In the genomic region with DNA sequence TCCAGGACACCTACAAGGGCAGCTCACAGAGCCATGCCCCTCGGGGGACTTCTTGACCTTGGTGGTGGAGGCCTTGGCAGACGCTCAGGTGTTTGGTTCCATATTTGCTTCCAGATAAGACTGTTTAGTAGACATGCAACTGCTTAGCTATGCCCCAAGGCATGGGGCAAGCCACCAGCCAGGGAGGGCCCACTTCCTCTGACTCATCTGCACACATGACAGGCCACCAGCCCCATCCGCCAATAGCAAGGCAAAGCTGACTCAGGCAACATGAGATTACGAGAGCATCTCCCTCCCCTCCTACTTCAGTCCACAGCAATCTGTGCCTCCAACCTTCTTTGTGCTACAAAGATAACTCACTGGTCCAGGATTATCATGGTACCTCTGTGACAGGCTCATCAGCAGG, we compare ENCODE assay signal across 11 cellular contexts. TPM values are rescaled to one million over a fixed set of nuclear protein-coding genes. Genes with fewer than 3 reads are reported as not detected.
DNase-seq lines count a peak whose midpoint lies in the region; ATAC-seq and TF ChIP-seq lines count a peak whose summit lies in the region.
"Had no signal": no experiment of that assay in that cellular context is flagged by ENCODE, and none has a peak within 500 bp of the region (broad histone marks: within the 10 kb centered on the region; RNA-seq: fewer than 3 reads in every experiment).

No MANE protein-coding gene starts in this region.

- H3K27ac Mint-ChIP-seq in naive thymus-derived CD4-positive, alpha-beta T cell = no peak overlapping the region
- no peak overlapping the region for H3K27ac Mint-ChIP-seq in stimulated activated memory B cell treated with anti-CD40 and anti-IgM and Interleukin-4, amounts not matched to agents 10 μg/mL and 1 μg/mL and 100 μg/mL, for 72 hours

- H3K27me3 ChIP-seq in DND-41 (ENCODE audit: insufficient read depth, low read length, poor library complexity) = peaks cover 3% of the 10 kb centered on the region
- no peaks in the 10 kb centered on the region for H3K27me3 ChIP-seq in Loucy (ENCODE audit: insufficient read depth, low read length, poor library complexity, severe bottlenecking)
- no peaks in the 10 kb centered on the region for H3K27me3 ChIP-seq in adrenal gland
- no peaks in the 10 kb centered on the region for H3K27me3 ChIP-seq in naive thymus-derived CD4-positive, alpha-beta T cell (ENCODE audit: control insufficient read depth in 2 of 2, insufficient read depth in 2 of 2, low read length in 2 of 2)

- H3K9ac ChIP-seq in DND-41 (ENCODE audit: low read depth, low read length) (no peak overlapping the region), Loucy (ENCODE audit: low read depth, low read length, poor library complexity, severe bottlenecking) (no peak overlapping the region)

- TF ChIP-seq POLR2A in adrenal gland (IDR thresholded peaks at IDR 0.05) = no peak

- no peak for TF ChIP-seq CTCF in DND-41 (IDR thresholded peaks at IDR 0.05; ENCODE audit: borderline replicate concordance, extremely low read depth, low read length, poor library complexity, severe bottlenecking)
- TF ChIP-seq CTCF in Loucy (conservative IDR thresholded peaks at IDR 0.05; ENCODE audit: low read length) = no peak
- TF ChIP-seq CTCF in adrenal gland (IDR thresholded peaks at IDR 0.05) = no peak

- H3K27ac ChIP-seq in DND-41 (ENCODE audit: low read length) (no peak overlapping the region), adrenal gland (no peak overlapping the region)
- H3K27ac ChIP-seq in naive thymus-derived CD4-positive, alpha-beta T cell (ENCODE audit: low read depth, low read length) = no peak overlapping the region

- no peak overlapping the region for H3K4me3 Mint-ChIP-seq in naive thymus-derived CD4-positive, alpha-beta T cell
- no peak overlapping the region for H3K4me3 Mint-ChIP-seq in stimulated activated memory B cell treated with anti-CD40 and anti-IgM and Interleukin-4, amounts not matched to agents 10 μg/mL and 1 μg/mL and 100 μg/mL, for 72 hours

- no peaks in the 10 kb centered on the region for H3F3A ChIP-seq in Loucy (ENCODE audit: low read depth)

- no peaks in the 10 kb centered on the region for H3K36me3 ChIP-seq in DND-41 (ENCODE audit: insufficient read depth, low read length)
- H3K36me3 ChIP-seq in Loucy (ENCODE audit: insufficient read depth, low read length) = no peaks in the 10 kb centered on the region
- H3K36me3 ChIP-seq in adrenal gland (replicated peaks in 1 of 2) = no peaks in the 10 kb centered on the region
- no peaks in the 10 kb centered on the region for H3K36me3 ChIP-seq in naive thymus-derived CD4-positive, alpha-beta T cell (ENCODE audit: control insufficient read depth in 2 of 3, insufficient read depth in 3 of 3, low read length in 3 of 3)

- intact Hi-C loops in adrenal gland (cut with DNase I) = no loop called here
- intact Hi-C loops in naive thymus-derived CD4-positive, alpha-beta T cell (cut with micrococcal nuclease) = no loop called here

- H3K4me2 ChIP-seq in DND-41 (ENCODE audit: insufficient read depth, low read length) (no peak overlapping the region), Loucy (ENCODE audit: low read depth, low read length, poor library complexity, severe bottlenecking) (peak overlapping the region; percentile 9)

- no peaks in the 10 kb centered on the region for H3K9me2 ChIP-seq in Loucy (replicated peaks; ENCODE audit: low read depth, low read length)

- no peaks in the 10 kb centered on the region for H3K79me2 ChIP-seq in DND-41 (ENCODE audit: insufficient read depth, low read length)
- H3K79me2 ChIP-seq in Loucy (ENCODE audit: insufficient read depth, low read length) = no peaks in the 10 kb centered on the region

- CTCF ChIA-PET in naive thymus-derived CD4-positive, alpha-beta T cell (lab: Charles Lee) = no interaction called here

- H3K27me3 Mint-ChIP-seq in naive thymus-derived CD4-positive, alpha-beta T cell = no peaks in the 10 kb centered on the region
- H3K27me3 Mint-ChIP-seq in stimulated activated memory B cell treated with anti-CD40 and anti-IgM and Interleukin-4, amounts not matched to agents 10 μg/mL and 1 μg/mL and 100 μg/mL, for 72 hours = no peaks in the 10 kb centered on the region

- POLR2A ChIA-PET in naive thymus-derived CD4-positive, alpha-beta T cell (lab: Charles Lee) = no interaction called here

- H3K9me3 Mint-ChIP-seq in naive thymus-derived CD4-positive, alpha-beta T cell = no peaks in the 10 kb centered on the region
- H3K9me3 Mint-ChIP-seq in stimulated activated memory B cell treated with anti-CD40 and anti-IgM and Interleukin-4, amounts not matched to agents 10 μg/mL and 1 μg/mL and 100 μg/mL, for 72 hours = no peaks in the 10 kb centered on the region

- no peak overlapping the region for H2AFZ ChIP-seq in DND-41 (ENCODE audit: low read depth, low read length)
- H2AFZ ChIP-seq in Loucy (ENCODE audit: low read length) = peak overlapping the region; percentile 30

- DNase-seq in DND-41 (peak; percentile 14), adrenal gland (peak in 6 of 7 donors; percentile 32 to 63 (median 50)), DMS153 (lab: John Stamatoyannopoulos, UW) (no peak)
- no peak for DNase-seq in naive thymus-derived CD4-positive, alpha-beta T cell
- DNase-seq: activated CD4-positive, alpha-beta T cell treated with anti-CD3 and anti-CD28 coated beads, Interleukin-2, amount 50 U/mL, for 1 hour; cortex of kidney had no signal

- no peaks in the 10 kb centered on the region for H3K9me3 ChIP-seq in DND-41 (ENCODE audit: insufficient read depth, low read length, severe bottlenecking)
- H3K9me3 ChIP-seq in Loucy (ENCODE audit: insufficient read depth, low read depth, low read length) = no peaks in the 10 kb centered on the region
- H3K9me3 ChIP-seq in adrenal gland (replicated peaks in 1 of 3) = no peaks in the 10 kb centered on the region
- no peaks in the 10 kb centered on the region for H3K9me3 ChIP-seq in naive thymus-derived CD4-positive, alpha-beta T cell (ENCODE audit: control insufficient read depth in 2 of 3, low read length in 3 of 3)

- ATAC-seq in DND-41 (ENCODE audit: insufficient read depth, low read depth) (peak; percentile 68), GM19455 (IDR thresholded peaks at IDR 0.05; ENCODE audit: unreplicated experiment) (no peak), HG02852 (IDR thresholded peaks at IDR 0.05; ENCODE audit: unreplicated experiment) (no peak)
- ATAC-seq in naive thymus-derived CD4-positive, alpha-beta T cell = peak; percentile 52
- ATAC-seq in stimulated activated memory B cell treated with anti-CD40 and anti-IgM and Interleukin-4, amounts not matched to agents 10 μg/mL and 1 μg/mL and 100 μg/mL, for 72 hours = no peak

- H3K4me3 ChIP-seq in DND-41 (ENCODE audit: low read depth in 1 of 2, low read length in 2 of 2) (no peak overlapping the region), Loucy (ENCODE audit: low read length, poor library complexity, severe bottlenecking) (no peak overlapping the region), adrenal gland (no peak overlapping the region)
- H3K4me3 ChIP-seq in naive thymus-derived CD4-positive, alpha-beta T cell (ENCODE audit: low read length) = no peak overlapping the region
- H3K4me3 ChIP-seq: lung had no signal

- H4K20me1 ChIP-seq in DND-41 (ENCODE audit: insufficient read depth, low read length) = no peaks in the 10 kb centered on the region
- H4K20me1 ChIP-seq in Loucy (ENCODE audit: insufficient read depth, low read length, poor library complexity, severe bottlenecking) = no peaks in the 10 kb centered on the region

- no peaks in the 10 kb centered on the region for H3K4me1 Mint-ChIP-seq in naive thymus-derived CD4-positive, alpha-beta T cell
- peaks cover 11% of the 10 kb centered on the region for H3K4me1 Mint-ChIP-seq in stimulated activated memory B cell treated with anti-CD40 and anti-IgM and Interleukin-4, amounts not matched to agents 10 μg/mL and 1 μg/mL and 100 μg/mL, for 72 hours

- H3K36me3 Mint-ChIP-seq in naive thymus-derived CD4-positive, alpha-beta T cell = no peaks in the 10 kb centered on the region
- no peaks in the 10 kb centered on the region for H3K36me3 Mint-ChIP-seq in stimulated activated memory B cell treated with anti-CD40 and anti-IgM and Interleukin-4, amounts not matched to agents 10 μg/mL and 1 μg/mL and 100 μg/mL, for 72 hours

- WGBS in adrenal gland, 4 donors = 42 to 58% (median 52%) methylated on average over 4 of the region's 4 CpGs

- no peaks in the 10 kb centered on the region for H3K4me1 ChIP-seq in DND-41 (ENCODE audit: insufficient read depth, low read length)
- H3K4me1 ChIP-seq in Loucy (ENCODE audit: insufficient read depth, low read length, poor library complexity, severe bottlenecking) = peaks cover 17% of the 10 kb centered on the region
- H3K4me1 ChIP-seq in adrenal gland (replicated peaks in 1 of 2) = peaks cover 0 to 5% of the 10 kb centered on the region in 2 donors
- no peaks in the 10 kb centered on the region for H3K4me1 ChIP-seq in naive thymus-derived CD4-positive, alpha-beta T cell (ENCODE audit: control insufficient read depth in 2 of 2, insufficient read depth in 2 of 2, low read length in 2 of 2)

RNA-seq across cellular contexts. Expression of a gene that starts 54.9 kb away (rescaled TPM):
- total RNA-seq in adrenal gland = 10 to 100 TPM in 5 of 8 donors, 1 to 10 TPM in 3; 6.7 to 21.7 (median 13.2) TPM
- 10 to 100 TPM in 2 of 3 donors, 1 to 10 TPM in 1; 6.4 to 17.3 (median 11.7) TPM for polyA plus RNA-seq in adrenal gland
- total RNA-seq in naive thymus-derived CD4-positive, alpha-beta T cell = under 1 TPM in 1 of 5 experiments, not detected in 4; 0.42 TPM
- not detected for polyA plus RNA-seq in naive thymus-derived CD4-positive, alpha-beta T cell

Comparison
In these comparisons a context has a peak if more than half of its experiments do, and no peak if none do; other contexts are left out.
1. ATAC-seq: peak in DND-41 (single experiment) and naive thymus-derived CD4-positive, alpha-beta T cell (single experiment); none in GM19455 (single experiment), HG02852 (single experiment) and stimulated activated memory B cell treated with anti-CD40 and anti-IgM and Interleukin-4, amounts not matched to agents 10 μg/mL and 1 μg/mL and 100 μg/mL, for 72 hours (single experiment).
2. DNase-seq: peak in DND-41 (single experiment) and adrenal gland (6 of 7); none in naive thymus-derived CD4-positive, alpha-beta T cell (0 of 9) and DMS153 (single experiment).
3. RNA of a gene that starts 54.9 kb away (total RNA-seq): 6.7 to 21.7 TPM in adrenal gland; 0.42 TPM in naive thymus-derived CD4-positive, alpha-beta T cell; every median in the first group is over 4 times any median in the second.